In the genomic region with DNA sequence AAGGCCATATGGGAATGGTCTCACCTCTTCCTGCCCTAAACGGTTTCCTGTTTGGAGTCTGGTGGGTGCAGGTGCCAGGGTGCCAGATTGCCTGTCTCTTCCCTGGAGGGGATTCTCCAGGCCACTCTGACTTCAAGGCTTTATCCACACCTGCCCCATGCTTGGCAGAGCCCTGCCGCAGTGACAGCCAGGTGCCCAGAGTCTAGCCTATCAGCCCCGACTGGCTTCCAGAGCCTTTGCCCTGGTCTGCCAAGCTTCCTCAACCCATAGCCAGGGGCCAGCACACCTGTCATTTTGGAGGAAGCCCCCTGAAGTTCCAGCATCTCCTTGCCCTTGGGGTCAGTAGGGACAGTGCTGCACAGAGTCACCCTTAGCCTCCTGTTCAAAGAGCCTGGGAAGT, we compare ENCODE assay signal across 23 cellular contexts. TPM values are rescaled to one million over a fixed set of nuclear protein-coding genes. Genes with fewer than 3 reads are reported as not detected.
"Had no signal": no experiment of that assay in that cellular context is flagged by ENCODE, and none has a peak within 500 bp of the region (broad histone marks: within the 10 kb centered on the region; RNA-seq: fewer than 3 reads in every experiment).

No MANE protein-coding gene starts in this region.

- H3K27ac ChIP-seq: ascending aorta, gastrocnemius medialis, heart left ventricle, tibial artery had no signal

- H3K27ac Mint-ChIP-seq: activated CD4-positive, alpha-beta T cell treated with anti-CD3 and anti-CD28 coated beads, Interleukin-2, amount 10 ng/mL, durations not matched to agents 7 days and 5 days; activated CD8-positive, alpha-beta T cell treated with anti-CD3 and anti-CD28 coated beads, Interleukin-2, amount 10 ng/mL, durations not matched to agents 7 days and 5 days; activated naive CD4-positive, alpha-beta T cell treated with anti-CD3 and anti-CD28 coated beads, Interleukin-2, amount 10 ng/mL, durations not matched to agents 7 days and 5 days; activated T-cell treated with anti-CD3 and anti-CD28 coated beads, Interleukin-2, amount 50 U/mL, for 24 hours; activated T-helper 2 cell treated with anti-CD3 and anti-CD28 coated beads, Interferon-gamma antibody, Interleukin-2, Interleukin-4, amounts not matched to agents 10 μg/mL and 5 μg/mL and 100 μg/mL, durations not matched to agents 14 hours and 24 hours and 36 hours; memory B cell had no signal

- ATAC-seq: activated CD8-positive, alpha-beta T cell treated with anti-CD3 and anti-CD28 coated beads, Interleukin-2, amount 10 ng/mL, durations not matched to agents 7 days and 5 days; esophagus mucosa; gastrocnemius medialis; heart left ventricle; left ventricle myocardium superior; naive thymus-derived CD8-positive, alpha-beta T cell; stimulated activated naive CD8-positive, alpha-beta T cell treated with anti-CD3 and anti-CD28 coated beads, Interleukin-15, Interleukin-2, amounts not matched to agents 100 U/mL and 50 U/mL, for 24 hours had no signal

- H3K36me3 ChIP-seq: ascending aorta, gastrocnemius medialis, heart left ventricle, tibial artery had no signal

- H3K4me3 Mint-ChIP-seq: activated CD4-positive, alpha-beta T cell treated with anti-CD3 and anti-CD28 coated beads, Interleukin-2, amount 10 ng/mL, durations not matched to agents 7 days and 5 days; activated CD8-positive, alpha-beta T cell treated with anti-CD3 and anti-CD28 coated beads, Interleukin-2, amount 10 ng/mL, durations not matched to agents 7 days and 5 days; activated naive CD4-positive, alpha-beta T cell treated with anti-CD3 and anti-CD28 coated beads, Interleukin-2, amount 10 ng/mL, durations not matched to agents 7 days and 5 days; activated T-cell treated with anti-CD3 and anti-CD28 coated beads, Interleukin-2, amount 50 U/mL, for 24 hours; immature natural killer cell; memory B cell; naive thymus-derived CD8-positive, alpha-beta T cell had no signal

- H3K36me3 Mint-ChIP-seq: activated naive CD4-positive, alpha-beta T cell treated with anti-CD3 and anti-CD28 coated beads, Interleukin-2, amount 10 ng/mL, durations not matched to agents 7 days and 5 days; memory B cell had no signal

- FAIRE-seq: urothelium cell line had no signal

- H3K9me3 Mint-ChIP-seq: activated T-cell treated with anti-CD3 and anti-CD28 coated beads, Interleukin-2, amount 50 U/mL, for 24 hours; immature natural killer cell had no signal

- H3K4me3 ChIP-seq: ascending aorta, gastrocnemius medialis, heart left ventricle, tibial artery had no signal

- H3K4me1 Mint-ChIP-seq: activated naive CD4-positive, alpha-beta T cell treated with anti-CD3 and anti-CD28 coated beads, Interleukin-2, amount 10 ng/mL, durations not matched to agents 7 days and 5 days had no signal

- H3K27me3 Mint-ChIP-seq: activated T-cell treated with anti-CD3 and anti-CD28 coated beads, Interleukin-2, amount 50 U/mL, for 24 hours had no signal

- H3K9me3 ChIP-seq: ascending aorta, gastrocnemius medialis had no signal

- DNase-seq: activated CD4-positive, alpha-beta T cell treated with anti-CD3 and anti-CD28 coated beads, Interleukin-2, amount 10 ng/mL, durations not matched to agents 7 days and 5 days; activated CD4-positive, CD25-positive, alpha-beta regulatory T cell; activated CD8-positive, alpha-beta T cell treated with anti-CD3 and anti-CD28 coated beads, Interleukin-2, amount 10 ng/mL, durations not matched to agents 7 days and 5 days; activated naive CD4-positive, alpha-beta T cell treated with anti-CD3 and anti-CD28 coated beads, Interleukin-2, amount 10 ng/mL, durations not matched to agents 7 days and 5 days; activated T-cell treated with anti-CD3 and anti-CD28 coated beads, Interleukin-2, amount 50 U/mL, for 24 hours; cortex of kidney; effector CD4-positive, alpha-beta T cell; gastrocnemius medialis; heart left ventricle; immature natural killer cell; kidney glomerular epithelial cell; left ventricle myocardium superior; nucleus accumbens; retina; stimulated activated naive CD8-positive, alpha-beta T cell treated with anti-CD3 and anti-CD28 coated beads, Interleukin-15, Interleukin-2, amounts not matched to agents 100 U/mL and 50 U/mL, for 24 hours; substantia nigra had no signal

RNA-seq across cellular contexts. Expression of gene TBATA, which starts 21.6 kb away (rescaled TPM):
- total RNA-seq: activated CD4-positive, alpha-beta T cell treated with anti-CD3 and anti-CD28 coated beads, Interleukin-2, amount 10 ng/mL, durations not matched to agents 7 days and 5 days; activated CD8-positive, alpha-beta T cell treated with anti-CD3 and anti-CD28 coated beads, Interleukin-2, amount 10 ng/mL, durations not matched to agents 7 days and 5 days; activated T-helper 2 cell treated with anti-CD3 and anti-CD28 coated beads, Interferon-gamma antibody, Interleukin-2, Interleukin-4, amounts not matched to agents 10 μg/mL and 5 μg/mL and 100 μg/mL, durations not matched to agents 14 hours and 24 hours and 36 hours; ascending aorta; esophagus mucosa; gastrocnemius medialis; heart left ventricle; left ventricle myocardium superior; naive thymus-derived CD8-positive, alpha-beta T cell had no signal
